Comparison of ENCODE assay signal across 22 cellular contexts in the genomic region with DNA sequence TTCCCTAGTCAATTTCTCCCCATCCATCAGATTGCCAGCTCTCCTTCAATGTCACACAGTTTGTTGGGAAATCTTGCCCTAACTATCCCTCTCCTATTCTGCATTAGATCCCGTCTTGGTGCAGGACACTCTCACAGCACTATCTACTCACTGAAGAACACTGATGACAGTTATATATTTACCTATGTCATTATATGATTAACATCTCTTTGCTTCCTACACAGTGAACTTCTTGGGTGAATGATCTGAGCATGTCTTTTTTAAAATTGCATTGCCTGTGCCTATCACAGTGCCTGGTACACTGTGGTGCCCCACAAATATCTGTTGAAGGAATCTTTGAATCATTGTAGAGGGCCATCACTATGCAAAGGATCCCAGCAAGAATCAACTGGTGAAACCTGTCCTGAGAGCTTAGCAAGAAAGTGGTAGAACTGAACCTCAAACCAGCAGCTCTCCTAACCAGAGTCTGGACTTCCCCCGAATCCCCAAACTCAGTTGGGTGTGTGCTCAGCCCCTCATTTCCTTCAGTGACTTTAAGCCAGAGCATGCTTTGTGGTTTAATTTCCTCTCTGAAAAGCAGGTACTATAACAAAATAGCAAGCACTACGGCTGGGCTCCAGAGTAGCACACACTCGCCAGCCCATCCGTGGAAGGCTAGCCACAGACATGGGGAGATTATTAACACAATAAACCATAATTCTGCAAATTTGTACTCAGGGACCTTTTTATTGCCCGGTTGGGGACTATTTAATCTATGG.
"Had no signal": no experiment of that assay in that cellular context is flagged by ENCODE, and none has a peak within 500 bp of the region (broad histone marks: within the 10 kb centered on the region; RNA-seq: fewer than 3 reads in every experiment).

No MANE protein-coding gene starts in this region.

- H3K27me3 Mint-ChIP-seq: activated B cell treated with CpG ODN at 0.5 μM for 24 hours; activated CD8-positive, alpha-beta T cell treated with anti-CD3 and anti-CD28 coated beads for 36 hours; activated naive CD8-positive, alpha-beta T cell treated with anti-CD3 and anti-CD28 coated beads, Interleukin-2, amount 10 ng/mL, durations not matched to agents 7 days and 5 days; central memory CD8-positive, alpha-beta T cell had no signal

- H3K4me1 Mint-ChIP-seq: activated B cell treated with CpG ODN at 0.5 μM for 24 hours; activated naive CD8-positive, alpha-beta T cell treated with anti-CD3 and anti-CD28 coated beads, Interleukin-2, amount 10 ng/mL, durations not matched to agents 7 days and 5 days; central memory CD8-positive, alpha-beta T cell had no signal

- H3K4me1 ChIP-seq: psoas muscle, right lobe of liver, transverse colon, vagina had no signal

- H3K4me3 ChIP-seq: psoas muscle, right lobe of liver, smooth muscle cell, transverse colon, vagina had no signal

- H3K4me3 Mint-ChIP-seq: activated B cell treated with CpG ODN at 0.5 μM for 24 hours; activated CD8-positive, alpha-beta T cell treated with anti-CD3 and anti-CD28 coated beads for 36 hours; activated naive CD8-positive, alpha-beta T cell treated with anti-CD3 and anti-CD28 coated beads, Interleukin-2, amount 10 ng/mL, durations not matched to agents 7 days and 5 days; central memory CD8-positive, alpha-beta T cell; nephron progenitor cell had no signal

- H3K36me3 ChIP-seq: brain microvascular endothelial cell, right lobe of liver, transverse colon, vagina had no signal

- H3K27ac Mint-ChIP-seq: activated B cell treated with CpG ODN at 0.5 μM for 24 hours; activated CD8-positive, alpha-beta T cell treated with anti-CD3 and anti-CD28 coated beads for 36 hours; activated naive CD8-positive, alpha-beta T cell treated with anti-CD3 and anti-CD28 coated beads, Interleukin-2, amount 10 ng/mL, durations not matched to agents 7 days and 5 days; nephron progenitor cell had no signal

- ATAC-seq: activated CD8-positive, alpha-beta T cell treated with anti-CD3 and anti-CD28 coated beads for 36 hours; left ventricle myocardium superior; psoas muscle; right lobe of liver had no signal

- DNase-seq: activated B cell treated with CpG ODN at 0.5 μM for 24 hours; activated CD4-positive, alpha-beta T cell treated with anti-CD3 and anti-CD28 coated beads for 48 hours; activated CD8-positive, alpha-beta T cell treated with anti-CD3 and anti-CD28 coated beads for 36 hours; activated effector memory CD4-positive, alpha-beta T cell treated with anti-CD3 and anti-CD28 coated beads, Interleukin-2, amount 50 U/mL, for 16 hours; activated naive CD8-positive, alpha-beta T cell treated with anti-CD3 and anti-CD28 coated beads, Interleukin-2, amount 10 ng/mL, durations not matched to agents 7 days and 5 days; activated T-cell treated with anti-CD3 and anti-CD28 coated beads, Interleukin-2, amount 50 U/mL, for 48 hours; brain microvascular endothelial cell; cortex of kidney; effector CD4-positive, alpha-beta T cell; foreskin fibroblast; left ventricle myocardium superior; mesendoderm; nephron progenitor cell; psoas muscle; right lobe of liver; stimulated activated CD4-positive, alpha-beta T cell treated with anti-CD3 and anti-CD28 coated beads, Interleukin-4, amount 100 ng/mL, for 4 hours; stimulated activated CD8-positive, alpha-beta memory T cell treated with anti-CD3 and anti-CD28 coated beads, Interleukin-4, amount 100 ng/mL, for 48 hours; stimulated activated naive CD4-positive, alpha-beta T cell treated with Interleukin-2 at 50 U/mL for 16 hours; transverse colon had no signal

- H3K27ac ChIP-seq: brain microvascular endothelial cell, psoas muscle, right lobe of liver, transverse colon, vagina had no signal

- H3K9me3 ChIP-seq: psoas muscle, right lobe of liver, transverse colon, vagina had no signal

- H3K27me3 ChIP-seq: brain microvascular endothelial cell, right lobe of liver, transverse colon, vagina had no signal

- H3K9me3 Mint-ChIP-seq: activated B cell treated with CpG ODN at 0.5 μM for 24 hours had no signal
